9 cellular contexts compared by ENCODE assay signal in the genomic region with DNA sequence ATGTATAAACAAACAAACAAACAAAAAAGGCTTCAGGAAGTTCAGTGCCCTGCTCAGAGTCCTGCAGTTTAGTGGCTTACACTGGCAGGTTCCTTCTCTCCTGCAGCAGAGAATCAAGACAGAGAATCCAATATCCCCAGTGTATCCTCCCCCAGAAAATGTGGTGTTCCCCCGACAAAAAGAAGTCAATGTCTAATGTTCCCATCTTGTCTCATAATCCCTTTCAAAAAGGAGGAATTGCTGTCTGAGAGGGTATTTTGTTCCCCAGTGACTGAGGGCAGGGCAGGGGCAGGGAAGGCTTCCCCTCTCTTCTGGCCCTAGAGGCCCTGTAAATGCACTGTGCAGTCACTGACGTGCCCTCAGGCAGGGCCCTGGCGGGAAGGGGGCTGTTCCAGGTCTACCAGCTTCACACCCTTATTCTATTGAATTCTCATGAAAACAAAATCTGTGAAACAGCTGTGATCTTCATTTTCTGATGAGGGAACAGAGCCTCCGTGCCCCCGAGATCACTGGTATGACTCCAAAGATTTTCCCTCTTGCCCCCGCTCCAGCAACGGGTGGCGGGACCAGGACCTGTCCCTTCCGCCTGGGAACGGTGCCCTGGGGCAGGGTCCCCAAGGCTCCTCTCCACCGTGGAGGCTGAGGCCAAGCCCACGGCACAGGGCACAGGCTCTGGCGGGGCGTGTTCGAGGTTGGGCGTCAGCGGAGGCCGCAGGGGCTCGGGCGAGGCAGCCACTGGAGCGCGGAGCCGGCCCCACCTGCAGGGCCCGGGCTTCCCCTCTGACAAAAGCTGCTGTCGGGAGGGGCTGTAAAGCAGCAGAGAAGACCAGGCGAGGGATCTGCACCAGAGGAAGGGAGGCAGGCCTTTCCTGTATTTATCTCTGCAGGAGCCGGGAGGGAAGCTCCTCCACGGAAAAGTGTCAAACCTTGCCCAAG. TPM values are rescaled to one million over a fixed set of nuclear protein-coding genes. Genes with fewer than 3 reads are reported as not detected.
DNase-seq lines count a peak whose midpoint lies in the region; ATAC-seq and TF ChIP-seq lines count a peak whose summit lies in the region.
"Had no signal": no experiment of that assay in that cellular context is flagged by ENCODE, and none has a peak within 500 bp of the region (broad histone marks: within the 10 kb centered on the region; RNA-seq: fewer than 3 reads in every experiment).

No MANE protein-coding gene starts in this region.

- 72% methylated on average over 28 of the region's 28 CpGs; no CpG with 5 or more reads in 1 of the 2 donors for WGBS in transverse colon (ENCODE audit: low coverage in 1 of 2), 2 donors

- ATAC-seq in HG02943 (IDR thresholded peaks at IDR 0.05; ENCODE audit: low read depth, unreplicated experiment) (peak; percentile 57), WTC11 (peak; percentile 96)

- TF ChIP-seq POLR2A in transverse colon (IDR thresholded peaks at IDR 0.05) = no peak

- DNase-seq in NCI-H748 (lab: John Stamatoyannopoulos, UW; ENCODE audit: unreplicated experiment) (peak; percentile 17), NCI-H748 treated with DMSO at 0.1 percent for 48 hours (lab: John Stamatoyannopoulos, UW) (no peak), WTC11 (ENCODE audit: low spot score) (peak; percentile 54), transverse colon (peak; percentile 59), UCSD-AML1 (lab: John Stamatoyannopoulos, UW; ENCODE audit: unreplicated experiment) (no peak), HK-2 (ENCODE audit: unreplicated experiment) (no peak)
- no peak for DNase-seq in stimulated activated CD4-positive, alpha-beta T cell treated with anti-CD3 and anti-CD28 coated beads, Interleukin-15, amount 100 ng/mL, for 24 hours
- DNase-seq: NCI-H2081 had no signal

- in situ Hi-C loops in transverse colon (cut with MboI; ENCODE audit: low pct_ligation_motif_present in 1 of 4, low pct_unique_long_range_greater_than_20kb in 1 of 4, low sequenced_read_pairs in 3 of 4) = loop anchor here (25.0 kb wide), 3 partner anchors 309 to 841 kb away; no protein-coding TSS in a partner anchor

- no peaks in the 10 kb centered on the region for H3K9me3 ChIP-seq in transverse colon

- H3K27me3 ChIP-seq in transverse colon = no peaks in the 10 kb centered on the region

- no peak overlapping the region for H3K4me3 ChIP-seq in transverse colon

- H3K27ac ChIP-seq in transverse colon = peak overlapping the region in 2 of 4 donors; percentile 36 to 65

- H3K4me1 ChIP-seq in transverse colon = no peaks in the 10 kb centered on the region

- peaks cover 5% of the 10 kb centered on the region for H3K4me1 Mint-ChIP-seq in WTC11

- TF ChIP-seq EP300 in transverse colon (IDR thresholded peaks at IDR 0.05; ENCODE audit: low read depth) = no peak

- peak overlapping the region; percentile 18; the same call in 1 of the 2 replicates for H3K4me3 Mint-ChIP-seq in WTC11

- H3K27ac Mint-ChIP-seq in WTC11 = no peak overlapping the region

- H3K36me3 Mint-ChIP-seq in WTC11 = no peaks in the 10 kb centered on the region

- CTCF ChIA-PET in WTC11 (lab: Charles Lee) = interaction anchor here (2.6 kb wide), 1 partner anchor 14 kb away, joined by 25 read pairs; no protein-coding TSS in a partner anchor

- peaks cover 5% of the 10 kb centered on the region; the same call in 1 of the 2 replicates for H3K27me3 Mint-ChIP-seq in WTC11 (ENCODE audit: low read depth)

- H3K9me3 Mint-ChIP-seq in WTC11 = peaks cover 12% of the 10 kb centered on the region

- POLR2A ChIA-PET in WTC11 (lab: Charles Lee) = no interaction called here

- intact Hi-C loops in transverse colon (cut with DNase I; ENCODE audit: low total_unique reads) = no loop called here

- TF ChIP-seq CTCF in WTC11 (IDR thresholded peaks at IDR 0.05) = no peak
- no peak for TF ChIP-seq CTCF in transverse colon (IDR thresholded peaks at IDR 0.05)

- H3K36me3 ChIP-seq in transverse colon = no peaks in the 10 kb centered on the region

TF ChIP-seq in WTC11, 78 proteins besides CTCF, POLR2A, EP300 and RAD21:
- peak; percentile 58; the same call in 1 of the 2 replicates for TF ChIP-seq ZBTB21 (CRISPR knock-in tag; IDR thresholded peaks at IDR 0.05; ENCODE audit: borderline replicate concordance)
- TF ChIP-seq, protein P1, sequence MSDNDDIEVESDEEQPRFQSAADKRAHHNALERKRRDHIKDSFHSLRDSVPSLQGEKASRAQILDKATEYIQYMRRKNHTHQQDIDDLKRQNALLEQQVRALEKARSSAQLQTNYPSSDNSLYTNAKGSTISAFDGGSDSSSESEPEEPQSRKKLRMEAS (CRISPR knock-in tag; IDR thresholded peaks at IDR 0.05) = peak; percentile 48; the same call in 1 of the 2 replicates
- TF ChIP-seq, protein P2, sequence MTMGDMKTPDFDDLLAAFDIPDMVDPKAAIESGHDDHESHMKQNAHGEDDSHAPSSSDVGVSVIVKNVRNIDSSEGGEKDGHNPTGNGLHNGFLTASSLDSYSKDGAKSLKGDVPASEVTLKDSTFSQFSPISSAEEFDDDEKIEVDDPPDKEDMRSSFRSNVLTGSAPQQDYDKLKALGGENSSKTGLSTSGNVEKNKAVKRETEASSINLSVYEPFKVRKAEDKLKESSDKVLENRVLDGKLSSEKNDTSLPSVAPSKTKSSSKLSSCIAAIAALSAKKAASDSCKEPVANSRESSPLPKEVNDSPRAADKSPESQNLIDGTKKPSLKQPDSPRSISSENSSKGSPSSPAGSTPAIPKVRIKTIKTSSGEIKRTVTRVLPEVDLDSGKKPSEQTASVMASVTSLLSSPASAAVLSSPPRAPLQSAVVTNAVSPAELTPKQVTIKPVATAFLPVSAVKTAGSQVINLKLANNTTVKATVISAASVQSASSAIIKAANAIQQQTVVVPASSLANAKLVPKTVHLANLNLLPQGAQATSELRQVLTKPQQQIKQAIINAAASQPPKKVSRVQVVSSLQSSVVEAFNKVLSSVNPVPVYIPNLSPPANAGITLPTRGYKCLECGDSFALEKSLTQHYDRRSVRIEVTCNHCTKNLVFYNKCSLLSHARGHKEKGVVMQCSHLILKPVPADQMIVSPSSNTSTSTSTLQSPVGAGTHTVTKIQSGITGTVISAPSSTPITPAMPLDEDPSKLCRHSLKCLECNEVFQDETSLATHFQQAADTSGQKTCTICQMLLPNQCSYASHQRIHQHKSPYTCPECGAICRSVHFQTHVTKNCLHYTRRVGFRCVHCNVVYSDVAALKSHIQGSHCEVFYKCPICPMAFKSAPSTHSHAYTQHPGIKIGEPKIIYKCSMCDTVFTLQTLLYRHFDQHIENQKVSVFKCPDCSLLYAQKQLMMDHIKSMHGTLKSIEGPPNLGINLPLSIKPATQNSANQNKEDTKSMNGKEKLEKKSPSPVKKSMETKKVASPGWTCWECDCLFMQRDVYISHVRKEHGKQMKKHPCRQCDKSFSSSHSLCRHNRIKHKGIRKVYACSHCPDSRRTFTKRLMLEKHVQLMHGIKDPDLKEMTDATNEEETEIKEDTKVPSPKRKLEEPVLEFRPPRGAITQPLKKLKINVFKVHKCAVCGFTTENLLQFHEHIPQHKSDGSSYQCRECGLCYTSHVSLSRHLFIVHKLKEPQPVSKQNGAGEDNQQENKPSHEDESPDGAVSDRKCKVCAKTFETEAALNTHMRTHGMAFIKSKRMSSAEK (CRISPR knock-in tag; IDR thresholded peaks at IDR 0.05; ENCODE audit: borderline replicate concordance) = no peak
- TF ChIP-seq, protein P3, sequence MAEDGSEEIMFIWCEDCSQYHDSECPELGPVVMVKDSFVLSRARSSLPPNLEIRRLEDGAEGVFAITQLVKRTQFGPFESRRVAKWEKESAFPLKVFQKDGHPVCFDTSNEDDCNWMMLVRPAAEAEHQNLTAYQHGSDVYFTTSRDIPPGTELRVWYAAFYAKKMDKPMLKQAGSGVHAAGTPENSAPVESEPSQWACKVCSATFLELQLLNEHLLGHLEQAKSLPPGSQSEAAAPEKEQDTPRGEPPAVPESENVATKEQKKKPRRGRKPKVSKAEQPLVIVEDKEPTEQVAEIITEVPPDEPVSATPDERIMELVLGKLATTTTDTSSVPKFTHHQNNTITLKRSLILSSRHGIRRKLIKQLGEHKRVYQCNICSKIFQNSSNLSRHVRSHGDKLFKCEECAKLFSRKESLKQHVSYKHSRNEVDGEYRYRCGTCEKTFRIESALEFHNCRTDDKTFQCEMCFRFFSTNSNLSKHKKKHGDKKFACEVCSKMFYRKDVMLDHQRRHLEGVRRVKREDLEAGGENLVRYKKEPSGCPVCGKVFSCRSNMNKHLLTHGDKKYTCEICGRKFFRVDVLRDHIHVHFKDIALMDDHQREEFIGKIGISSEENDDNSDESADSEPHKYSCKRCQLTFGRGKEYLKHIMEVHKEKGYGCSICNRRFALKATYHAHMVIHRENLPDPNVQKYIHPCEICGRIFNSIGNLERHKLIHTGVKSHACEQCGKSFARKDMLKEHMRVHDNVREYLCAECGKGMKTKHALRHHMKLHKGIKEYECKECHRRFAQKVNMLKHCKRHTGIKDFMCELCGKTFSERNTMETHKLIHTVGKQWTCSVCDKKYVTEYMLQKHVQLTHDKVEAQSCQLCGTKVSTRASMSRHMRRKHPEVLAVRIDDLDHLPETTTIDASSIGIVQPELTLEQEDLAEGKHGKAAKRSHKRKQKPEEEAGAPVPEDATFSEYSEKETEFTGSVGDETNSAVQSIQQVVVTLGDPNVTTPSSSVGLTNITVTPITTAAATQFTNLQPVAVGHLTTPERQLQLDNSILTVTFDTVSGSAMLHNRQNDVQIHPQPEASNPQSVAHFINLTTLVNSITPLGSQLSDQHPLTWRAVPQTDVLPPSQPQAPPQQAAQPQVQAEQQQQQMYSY (CRISPR knock-in tag; IDR thresholded peaks at IDR 0.05) = peak; percentile 97
- TF ChIP-seq ZNF219 (CRISPR knock-in tag; IDR thresholded peaks at IDR 0.05; ENCODE audit: borderline replicate concordance) = no peak
- TF ChIP-seq ETV6 (CRISPR knock-in tag; IDR thresholded peaks at IDR 0.05) = no peak
- TF ChIP-seq SP1 (CRISPR knock-in tag; conservative IDR thresholded peaks at IDR 0.05) = 0 out of 2 replicates have a peak, but pooled peaks have one; percentile 36

RNA-seq across cellular contexts. Expression of a gene that starts 13.4 kb away (rescaled TPM):
- 0.13 to 0.25 TPM (median 0.21 TPM) in 3 replicates for total RNA-seq in WTC11 (2021)
- 10 to 100 TPM in 1 of 4 donors, 1 to 10 TPM in 2, under 1 TPM in 1; 0.60 to 20.6 (median 5.1) TPM for total RNA-seq in transverse colon

Comparison
In these comparisons a context has a peak if more than half of its experiments do, and no peak if none do; other contexts are left out.
1. DNase-seq: peak in NCI-H748 (single experiment), WTC11 (single experiment) and transverse colon (single experiment); none in NCI-H748 treated with DMSO at 0.1 percent for 48 hours (single experiment), UCSD-AML1 (single experiment), stimulated activated CD4-positive, alpha-beta T cell treated with anti-CD3 and anti-CD28 coated beads, Interleukin-15, amount 100 ng/mL, for 24 hours (single experiment) and HK-2 (single experiment).